In the genomic region with DNA sequence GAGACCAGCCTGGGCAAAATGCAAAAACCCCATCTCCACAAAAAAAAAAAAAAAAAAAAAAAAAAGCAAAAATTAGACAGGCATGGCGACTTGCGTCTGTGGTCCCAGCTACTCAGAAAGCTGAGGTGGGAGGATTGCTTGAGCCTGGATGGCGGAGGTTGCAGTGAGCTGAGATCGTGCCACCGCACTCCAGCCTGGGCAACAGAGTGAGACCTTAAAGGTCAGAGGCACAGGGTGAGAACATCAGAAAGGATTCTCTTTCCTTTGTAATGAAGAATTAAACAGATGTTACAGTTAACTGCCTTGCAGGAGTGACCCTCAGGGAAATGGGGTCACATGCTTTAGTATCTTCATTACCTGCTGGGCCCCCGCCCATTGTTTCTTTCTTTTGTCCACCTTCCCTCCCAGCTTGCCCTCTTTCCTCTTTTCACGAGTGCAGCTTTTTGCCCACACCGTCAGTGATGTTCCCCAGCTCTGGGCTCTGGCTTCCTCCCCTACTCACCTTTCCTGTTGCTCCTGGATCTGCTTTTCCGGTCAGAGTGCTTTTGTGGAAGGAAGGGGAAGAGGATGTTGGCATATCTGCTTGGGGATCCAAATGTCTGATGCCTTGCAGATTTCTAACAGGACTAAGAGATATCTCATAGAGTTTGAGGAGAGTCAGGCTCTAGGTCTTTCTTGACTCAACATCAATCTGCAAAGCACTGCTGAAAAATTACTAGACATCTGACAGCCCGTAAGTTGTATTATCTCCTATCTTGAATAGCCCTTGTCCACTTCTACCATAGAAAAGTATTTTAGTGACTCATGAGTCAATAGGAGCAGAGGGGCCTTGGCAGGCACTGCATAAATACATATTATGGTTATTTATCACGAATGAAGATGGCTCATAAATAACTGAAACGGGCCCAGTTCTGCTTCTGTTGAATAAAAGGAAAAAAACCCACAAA, we compare ENCODE assay signal across 1 cellular context.
A peak's percentile ranks its signal among the peaks of the same experiment; 100 is the strongest.
TF ChIP-seq lines count a peak whose summit lies in the region.

No MANE protein-coding gene starts in this region.

TF ChIP-seq in H1, 55 proteins besides CTCF, POLR2A, EP300 and RAD21:
- TF ChIP-seq, protein P1, sequence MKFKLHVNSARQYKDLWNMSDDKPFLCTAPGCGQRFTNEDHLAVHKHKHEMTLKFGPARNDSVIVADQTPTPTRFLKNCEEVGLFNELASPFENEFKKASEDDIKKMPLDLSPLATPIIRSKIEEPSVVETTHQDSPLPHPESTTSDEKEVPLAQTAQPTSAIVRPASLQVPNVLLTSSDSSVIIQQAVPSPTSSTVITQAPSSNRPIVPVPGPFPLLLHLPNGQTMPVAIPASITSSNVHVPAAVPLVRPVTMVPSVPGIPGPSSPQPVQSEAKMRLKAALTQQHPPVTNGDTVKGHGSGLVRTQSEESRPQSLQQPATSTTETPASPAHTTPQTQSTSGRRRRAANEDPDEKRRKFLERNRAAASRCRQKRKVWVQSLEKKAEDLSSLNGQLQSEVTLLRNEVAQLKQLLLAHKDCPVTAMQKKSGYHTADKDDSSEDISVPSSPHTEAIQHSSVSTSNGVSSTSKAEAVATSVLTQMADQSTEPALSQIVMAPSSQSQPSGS (IDR thresholded peaks at IDR 0.05; ENCODE audit: low read length): peak; percentile 10; the same call in 1 of the 2 replicates
- TF ChIP-seq PHF8 (conservative IDR thresholded peaks at IDR 0.05; ENCODE audit: low read depth, low read length) (no peak), SP1 (IDR thresholded peaks at IDR 0.05; ENCODE audit: low read depth, low read length) (0 out of 2 replicates have a peak, but pooled peaks have one; percentile 33), NANOG (IDR thresholded peaks at IDR 0.05; ENCODE audit: insufficient read depth, low read depth, low read length, poor library complexity, severe bottlenecking) (no peak), SUZ12 (IDR thresholded peaks at IDR 0.05; ENCODE audit: low read length) (no peak), TCF12 (IDR thresholded peaks at IDR 0.05; ENCODE audit: low read depth, low read length) (0 out of 2 replicates have a peak, but pooled peaks have one; percentile 31), JUND (IDR thresholded peaks at IDR 0.05; ENCODE audit: low read length) (no peak), CBX8 (IDR thresholded peaks at IDR 0.05; ENCODE audit: borderline replicate concordance, low read depth, low read length) (no peak)
